Comparison of ENCODE assay signal across 10 cellular contexts in genomic region chr11:128796275-128796674, GRCh38.
DNase-seq lines count a peak whose midpoint lies in the region; ATAC-seq, FAIRE-seq and TF ChIP-seq lines count a peak whose summit lies in the region.
"Had no signal": no experiment of that assay in that cellular context is flagged by ENCODE, and none has a peak within 500 bp of the region (broad histone marks: within the 10 kb centered on the region; RNA-seq: fewer than 3 reads in every experiment).

No MANE protein-coding gene starts in this region.

- H2AK5ac ChIP-seq in neuronal stem cell (ENCODE audit: low read depth, low read length) = no peak overlapping the region

- POLR2A ChIA-PET in activated CD4-positive, alpha-beta T cell treated with anti-CD3 and anti-CD28 coated beads, Interleukin-2, amount 10 ng/mL, durations not matched to agents 7 days and 5 days (lab: Charles Lee) = no interaction called here

- whole genome bisulfite sequencing in neuronal stem cell (ENCODE audit: extremely low coverage in 2 of 2, insufficient read length in 2 of 2, insufficient replicate concordance in 1 of 2), 2 donors = no CpG with 5 or more reads among the region's 2 CpGs
- 95% methylated on average over 2 of the region's 2 CpGs for WGBS in suprapubic skin

- H3K4me1 Mint-ChIP-seq in immature natural killer cell = peaks cover 45 to 53% of the 10 kb centered on the region in 2 donors
- peaks cover 9% of the 10 kb centered on the region for H3K4me1 Mint-ChIP-seq in activated CD4-positive, alpha-beta T cell treated with anti-CD3 and anti-CD28 coated beads, Interleukin-2, amount 10 ng/mL, durations not matched to agents 7 days and 5 days

- DNase-seq in GM18507 (ENCODE audit: extremely low spot score, insufficient read length, low read depth) (peak; percentile 30), immature natural killer cell (no peak), neuronal stem cell (ENCODE audit: low spot score) (no peak), suprapubic skin (ENCODE audit: low spot score in 2 of 2) (no peak)
- no peak for DNase-seq in NK-92 treated with Interleukin-12 subunit alpha and Interleukin-12 subunit beta, amount 100 ng/mL, for 24 hours (lab: John Stamatoyannopoulos, UW)
- DNase-seq in activated CD4-positive, alpha-beta T cell treated with anti-CD3 and anti-CD28 coated beads, Interleukin-2, amount 10 ng/mL, durations not matched to agents 7 days and 5 days = no peak
- DNase-seq: activated T-cell treated with anti-CD3 and anti-CD28 coated beads, Interleukin-2, amount 50 U/mL, for 48 hours had no signal

- no peak overlapping the region for H2AFZ ChIP-seq in neuronal stem cell (ENCODE audit: low read length)

- peak; percentile 81 for FAIRE-seq in GM18507 (lab: Jason Lieb, UNC)

- H3K36me3 Mint-ChIP-seq in immature natural killer cell = peaks cover 17 to 37% (median 20%) of the 10 kb centered on the region in 3 donors
- H3K36me3 Mint-ChIP-seq in activated CD4-positive, alpha-beta T cell treated with anti-CD3 and anti-CD28 coated beads, Interleukin-2, amount 10 ng/mL, durations not matched to agents 7 days and 5 days (ENCODE audit: low read depth) = peaks cover 76% of the 10 kb centered on the region

- no peak overlapping the region for H2BK5ac ChIP-seq in neuronal stem cell (ENCODE audit: low read length)

- no peak overlapping the region for H2BK120ac ChIP-seq in neuronal stem cell (ENCODE audit: low read depth, low read length)

- no peak overlapping the region for H3K23ac ChIP-seq in neuronal stem cell (ENCODE audit: low read depth, low read length, poor library complexity)

- H3K14ac ChIP-seq in neuronal stem cell (ENCODE audit: low read length) = no peak overlapping the region

- ATAC-seq in GM21528 (IDR thresholded peaks at IDR 0.05; ENCODE audit: low FRiP score, unreplicated experiment) (peak; percentile 99), HG03439 (IDR thresholded peaks at IDR 0.05; ENCODE audit: unreplicated experiment) (peak; percentile 99)

- H4K91ac ChIP-seq in neuronal stem cell (ENCODE audit: low read depth, low read length, poor library complexity) = no peak overlapping the region

- peaks cover 0 to 15% (median 0%) of the 10 kb centered on the region in 3 donors for H3K27me3 Mint-ChIP-seq in immature natural killer cell (ENCODE audit: low read depth in 3 of 3)
- H3K27me3 Mint-ChIP-seq in activated CD4-positive, alpha-beta T cell treated with anti-CD3 and anti-CD28 coated beads, Interleukin-2, amount 10 ng/mL, durations not matched to agents 7 days and 5 days = no peaks in the 10 kb centered on the region

- no peak overlapping the region for H3K18ac ChIP-seq in neuronal stem cell (ENCODE audit: low read length)

- H3K4me2 ChIP-seq in neuronal stem cell (ENCODE audit: insufficient read depth, low read length, poor library complexity, severe bottlenecking) = no peak overlapping the region

- H4K8ac ChIP-seq in neuronal stem cell (ENCODE audit: low read depth, low read length) = no peak overlapping the region

- no peaks in the 10 kb centered on the region for H3K9me3 ChIP-seq in neuronal stem cell (replicated peaks in 1 of 2; ENCODE audit: control insufficient read depth in 2 of 2, insufficient read depth in 1 of 2, low read depth in 1 of 2, low read length in 2 of 2)
- no peaks in the 10 kb centered on the region for H3K9me3 ChIP-seq in suprapubic skin
- H3K9me3 ChIP-seq: prostate gland had no signal

- no peak overlapping the region for H3K4me3 ChIP-seq in neuronal stem cell (ENCODE audit: low read length in 2 of 2)
- H3K4me3 ChIP-seq in suprapubic skin = no peak overlapping the region
- H3K4me3 ChIP-seq: prostate gland had no signal

- TF ChIP-seq POLR2A in suprapubic skin (IDR thresholded peaks at IDR 0.05) = no peak

- no peak for TF ChIP-seq EP300 in suprapubic skin (IDR thresholded peaks at IDR 0.05)

- no peak overlapping the region for H3K4ac ChIP-seq in neuronal stem cell (ENCODE audit: low read length)

- H3K4me1 ChIP-seq in neuronal stem cell (ENCODE audit: control insufficient read depth in 2 of 2, insufficient read depth in 1 of 2, low read depth in 1 of 2, low read length in 2 of 2) (peaks cover 0 to 3% of the 10 kb centered on the region in 2 donors), suprapubic skin (no peaks in the 10 kb centered on the region)
- H3K4me1 ChIP-seq: prostate gland had no signal

- no peak overlapping the region for H2BK12ac ChIP-seq in neuronal stem cell (ENCODE audit: low read length)

- peak overlapping the region in 4 of 6 donors; percentile 4 to 60 (median 28) for H3K27ac Mint-ChIP-seq in immature natural killer cell
- H3K27ac Mint-ChIP-seq in activated CD4-positive, alpha-beta T cell treated with anti-CD3 and anti-CD28 coated beads, Interleukin-2, amount 10 ng/mL, durations not matched to agents 7 days and 5 days = no peak overlapping the region

- H3K36me3 ChIP-seq in neuronal stem cell (replicated peaks in 1 of 2; ENCODE audit: control insufficient read depth in 2 of 2, insufficient read depth in 2 of 2, low read length in 2 of 2) = no peaks in the 10 kb centered on the region
- H3K36me3 ChIP-seq in suprapubic skin = peaks cover 9% of the 10 kb centered on the region
- H3K36me3 ChIP-seq: prostate gland had no signal

- CTCF ChIA-PET in activated CD4-positive, alpha-beta T cell treated with anti-CD3 and anti-CD28 coated beads, Interleukin-2, amount 10 ng/mL, durations not matched to agents 7 days and 5 days (lab: Charles Lee) = interaction anchor here (1.2 kb wide), 1 partner anchor 14 kb away, joined by 3 read pairs; no protein-coding TSS in a partner anchor

- H3K9ac ChIP-seq in neuronal stem cell (ENCODE audit: low read depth, low read length, poor library complexity) = no peak overlapping the region

- no peak overlapping the region for H2BK15ac ChIP-seq in neuronal stem cell (ENCODE audit: low read length)

- no peak for TF ChIP-seq CTCF in suprapubic skin (IDR thresholded peaks at IDR 0.05)

- H3K27me3 ChIP-seq in neuronal stem cell (ENCODE audit: control insufficient read depth in 3 of 3, insufficient read depth in 3 of 3, low read depth in 1 of 3, low read length in 3 of 3) (no peaks in the 10 kb centered on the region), suprapubic skin (no peaks in the 10 kb centered on the region)

- no peaks in the 10 kb centered on the region for H3K9me3 Mint-ChIP-seq in immature natural killer cell
- H3K9me3 Mint-ChIP-seq in activated CD4-positive, alpha-beta T cell treated with anti-CD3 and anti-CD28 coated beads, Interleukin-2, amount 10 ng/mL, durations not matched to agents 7 days and 5 days = no peaks in the 10 kb centered on the region

- H3K4me3 Mint-ChIP-seq in immature natural killer cell = no peak overlapping the region
- H3K4me3 Mint-ChIP-seq in activated CD4-positive, alpha-beta T cell treated with anti-CD3 and anti-CD28 coated beads, Interleukin-2, amount 10 ng/mL, durations not matched to agents 7 days and 5 days = no peak overlapping the region

- H3K79me1 ChIP-seq in neuronal stem cell (ENCODE audit: low read depth, low read length) = no peaks in the 10 kb centered on the region

- H3K27ac ChIP-seq in neuronal stem cell (replicated peaks; ENCODE audit: low read length) = no peak overlapping the region
- H3K27ac ChIP-seq in suprapubic skin = no peak overlapping the region
- H3K27ac ChIP-seq: prostate gland had no signal
